9 cellular contexts compared by ENCODE assay signal in the genomic region with DNA sequence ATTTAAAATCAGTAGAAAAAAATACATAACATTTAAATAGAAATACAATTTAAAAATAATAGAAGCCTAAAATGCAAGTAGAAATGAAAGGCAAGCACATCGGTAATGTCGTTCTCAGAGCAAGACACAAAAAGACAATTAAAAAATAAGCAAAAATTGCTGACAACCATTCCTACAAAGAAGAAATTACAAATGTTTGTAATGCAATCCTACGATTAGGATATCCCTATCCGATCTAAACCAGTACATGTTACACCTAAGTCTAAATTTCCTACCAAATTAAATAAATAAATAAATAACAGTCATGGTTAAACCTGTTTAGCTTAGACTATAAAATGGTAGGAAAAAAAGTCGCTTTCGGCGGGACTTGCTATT.
A peak's percentile ranks its signal among the peaks of the same experiment; 100 is the strongest.
DNase-seq lines count a peak whose midpoint lies in the region; ATAC-seq, FAIRE-seq and TF ChIP-seq lines count a peak whose summit lies in the region.
"Had no signal": no experiment of that assay in that cellular context is flagged by ENCODE, and none has a peak within 500 bp of the region (broad histone marks: within the 10 kb centered on the region; RNA-seq: fewer than 3 reads in every experiment).

No MANE protein-coding gene starts in this region.

- intact Hi-C loops in CD4-positive, alpha-beta memory T cell (cut with micrococcal nuclease): loop anchor here (1.0 kb wide), 1 partner anchor 115 kb away; no protein-coding TSS in a partner anchor
- intact Hi-C loops in prostate gland (cut with DNase I): loop anchor here (5.0 kb wide), 1 partner anchor 52 kb away; no protein-coding TSS in a partner anchor

- no peaks in the 10 kb centered on the region for H3K36me3 ChIP-seq in CD4-positive, alpha-beta memory T cell (ENCODE audit: insufficient read depth, low read length)
- no peaks in the 10 kb centered on the region for H3K36me3 ChIP-seq in MG63
- no peaks in the 10 kb centered on the region for H3K36me3 ChIP-seq in prostate gland

- FAIRE-seq in HTR-8/SVneo (lab: Jason Lieb, UNC): no peak

- CTCF ChIA-PET in CD4-positive, alpha-beta memory T cell (lab: Charles Lee; ENCODE audit: partially characterized antibody): interaction anchor here (1.1 to 8.6 kb wide), 16 partner anchors 38 to 534 kb away, joined by 3 to 134 read pairs (median 8); partner anchors contain the start of genes TMEM267 and ZNF131

- peaks cover 0 to 30% (median 8%) of the 10 kb centered on the region in 8 donors for H3K9me3 Mint-ChIP-seq in CD4-positive, alpha-beta memory T cell

- peak overlapping the region; percentile 99 to 100 (median 100) for H3K27ac Mint-ChIP-seq in CD4-positive, alpha-beta memory T cell

- peak overlapping the region; percentile 92 to 99 (median 94) for H3K4me3 Mint-ChIP-seq in CD4-positive, alpha-beta memory T cell

- H3K27me3 ChIP-seq in CD4-positive, alpha-beta memory T cell (ENCODE audit: insufficient read depth, low read length): no peaks in the 10 kb centered on the region
- no peaks in the 10 kb centered on the region for H3K27me3 ChIP-seq in MG63
- H3K27me3 ChIP-seq in prostate gland (replicated peaks; ENCODE audit: insufficient read depth): peaks cover 18% of the 10 kb centered on the region

- TF ChIP-seq CTCF in choroid plexus epithelial cell (conservative IDR thresholded peaks at IDR 0.05; ENCODE audit: low read depth, low read length): no peak
- TF ChIP-seq CTCF in prostate gland (IDR thresholded peaks at IDR 0.05): no peak

- 21% methylated on average over 7 of the region's 7 CpGs for WGBS in prostate gland

- peak overlapping the region; percentile 96 for H3K27ac ChIP-seq in CD4-positive, alpha-beta memory T cell (ENCODE audit: low read depth, low read length)
- H3K27ac ChIP-seq in prostate gland: peak overlapping the region; percentile 79 to 84

- no peak for ATAC-seq in HG03342 (IDR thresholded peaks at IDR 0.05; ENCODE audit: unreplicated experiment)
- ATAC-seq in HG03196 (IDR thresholded peaks at IDR 0.05; ENCODE audit: unreplicated experiment): no peak

- no peak for TF ChIP-seq POLR2A in prostate gland (IDR thresholded peaks at IDR 0.05)

- H3K36me3 Mint-ChIP-seq in CD4-positive, alpha-beta memory T cell: peaks cover 9 to 21% of the 10 kb centered on the region in 2 donors

- H3K4me1 Mint-ChIP-seq in CD4-positive, alpha-beta memory T cell: peaks cover 10 to 42% (median 31%) of the 10 kb centered on the region in 4 donors

- no peaks in the 10 kb centered on the region for H3K27me3 Mint-ChIP-seq in CD4-positive, alpha-beta memory T cell

- no peak for DNase-seq in CD4-positive, alpha-beta memory T cell
- no peak for DNase-seq in MG63
- DNase-seq in choroid plexus epithelial cell (ENCODE audit: low read depth): no peak
- no peak for DNase-seq in prostate gland (ENCODE audit: low spot score)
- DNase-seq in HTR-8/SVneo (ENCODE audit: insufficient read length, low spot score): no peak
- DNase-seq in activated CD8-positive, alpha-beta memory T cell treated with anti-CD3 and anti-CD28 coated beads for 24 hours: no peak
- DNase-seq: NCI-H69 had no signal

- peaks cover 22% of the 10 kb centered on the region for H3K4me1 ChIP-seq in CD4-positive, alpha-beta memory T cell (ENCODE audit: insufficient read depth, low read length)
- no peaks in the 10 kb centered on the region for H3K4me1 ChIP-seq in prostate gland (replicated peaks)

- H3K9me3 ChIP-seq in CD4-positive, alpha-beta memory T cell (ENCODE audit: control insufficient read depth in 1 of 2, low read length in 2 of 2): peaks cover 0 to 8% of the 10 kb centered on the region in 2 donors
- H3K9me3 ChIP-seq in MG63: peaks cover 25% of the 10 kb centered on the region
- no peaks in the 10 kb centered on the region for H3K9me3 ChIP-seq in prostate gland

- POLR2A ChIA-PET in CD4-positive, alpha-beta memory T cell (lab: Charles Lee; ENCODE audit: partially characterized antibody): interaction anchor here (0.7 to 10.7 kb wide), 25 partner anchors 9 to 1046 kb away, joined by 3 to 642 read pairs (median 8); partner anchors contain the start of genes ANXA2R, HMGCS1, NNT and RIMOC1

- H3K4me3 ChIP-seq in CD4-positive, alpha-beta memory T cell (ENCODE audit: low read length in 2 of 2): peak overlapping the region; percentile 83 to 90
- H3K4me3 ChIP-seq in MG63: peak overlapping the region; percentile 31
- H3K4me3 ChIP-seq in choroid plexus epithelial cell (ENCODE audit: low read depth, low read length): peak overlapping the region; percentile 71
- peak overlapping the region in 1 of 2 donors; percentile 39 for H3K4me3 ChIP-seq in prostate gland
